8 cellular contexts compared by ENCODE assay signal in the genomic region with DNA sequence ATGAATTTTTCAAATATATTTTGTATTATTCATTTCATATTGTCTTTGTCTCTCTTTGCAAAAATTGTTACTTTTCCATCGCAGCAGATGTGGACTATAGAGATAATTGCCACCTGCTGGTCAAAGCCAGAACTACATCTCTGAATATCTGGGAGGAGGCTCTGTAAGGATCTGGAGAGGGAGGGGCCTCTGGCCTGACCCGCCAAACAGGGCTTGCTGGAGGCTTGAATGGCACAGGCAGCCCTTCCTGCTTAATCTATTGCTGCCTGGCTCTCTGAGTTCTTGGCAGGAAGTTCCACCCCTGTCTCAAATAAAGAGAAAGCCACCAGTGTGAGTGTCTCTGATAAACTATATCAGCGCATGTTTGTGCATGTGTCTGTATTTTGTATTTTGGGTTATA.
DNase-seq lines count a peak whose midpoint lies in the region; ATAC-seq lines count a peak whose summit lies in the region.

No MANE protein-coding gene starts in this region.

- ATAC-seq in GM19351 (IDR thresholded peaks at IDR 0.05; ENCODE audit: unreplicated experiment), result peak; percentile 98
- peak; percentile 100 for ATAC-seq in HG03442 (IDR thresholded peaks at IDR 0.05; ENCODE audit: unreplicated experiment)

- DNase-seq in C1 segment of cervical spinal cord (lab: John Stamatoyannopoulos, UW) (peak in 11 of 14 donors; percentile 7 to 72 (median 45)), NCI-H510A (lab: John Stamatoyannopoulos, UW) (peak; percentile 70), cerebellar nuclear complex (lab: John Stamatoyannopoulos, UW) (peak; percentile 18 to 47), kidney glomerular epithelial cell (lab: John Stamatoyannopoulos, UW) (peak; percentile 72)
- peak; percentile 43 to 82 for DNase-seq in activated CD4-positive, alpha-beta T cell treated with anti-CD3 and anti-CD28 coated beads for 24 hours (ENCODE audit: low read depth in 2 of 2)
- DNase-seq in stimulated activated CD4-positive, alpha-beta T cell treated with anti-CD3 and anti-CD28 coated beads, Interleukin-2, amount 100 ng/mL, for 48 hours, result peak; percentile 80 to 82

Comparison
In these comparisons a context has a peak if more than half of its experiments do, and no peak if none do; other contexts are left out.
1. Peak in every context shown above with its lines: DNase-seq and ATAC-seq.